ENCODE assay signal across 1 cellular context in genomic region chrX:131271826-131272225, GRCh38.
TF ChIP-seq lines count a peak whose summit lies in the region.

No MANE protein-coding gene starts in this region.

TF ChIP-seq in HepG2, 621 proteins besides CTCF, POLR2A, EP300 and RAD21 (continued from another document and continues in another):
- no peak for TF ChIP-seq HCFC1 (IDR thresholded peaks at IDR 0.05; ENCODE audit: low read depth, low read length)
- no peak for TF ChIP-seq NONO (IDR thresholded peaks at IDR 0.05)
- TF ChIP-seq NONO (CRISPR knock-in tag; conservative IDR thresholded peaks at IDR 0.05) = no peak
- TF ChIP-seq, protein P1, sequence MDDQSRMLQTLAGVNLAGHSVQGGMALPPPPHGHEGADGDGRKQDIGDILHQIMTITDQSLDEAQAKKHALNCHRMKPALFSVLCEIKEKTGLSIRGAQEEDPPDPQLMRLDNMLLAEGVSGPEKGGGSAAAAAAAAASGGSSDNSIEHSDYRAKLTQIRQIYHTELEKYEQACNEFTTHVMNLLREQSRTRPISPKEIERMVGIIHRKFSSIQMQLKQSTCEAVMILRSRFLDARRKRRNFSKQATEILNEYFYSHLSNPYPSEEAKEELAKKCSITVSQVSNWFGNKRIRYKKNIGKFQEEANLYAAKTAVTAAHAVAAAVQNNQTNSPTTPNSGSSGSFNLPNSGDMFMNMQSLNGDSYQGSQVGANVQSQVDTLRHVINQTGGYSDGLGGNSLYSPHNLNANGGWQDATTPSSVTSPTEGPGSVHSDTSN (CRISPR knock-in tag; IDR thresholded peaks at IDR 0.05; ENCODE audit: borderline replicate concordance) = no peak
- TF ChIP-seq, protein P2, sequence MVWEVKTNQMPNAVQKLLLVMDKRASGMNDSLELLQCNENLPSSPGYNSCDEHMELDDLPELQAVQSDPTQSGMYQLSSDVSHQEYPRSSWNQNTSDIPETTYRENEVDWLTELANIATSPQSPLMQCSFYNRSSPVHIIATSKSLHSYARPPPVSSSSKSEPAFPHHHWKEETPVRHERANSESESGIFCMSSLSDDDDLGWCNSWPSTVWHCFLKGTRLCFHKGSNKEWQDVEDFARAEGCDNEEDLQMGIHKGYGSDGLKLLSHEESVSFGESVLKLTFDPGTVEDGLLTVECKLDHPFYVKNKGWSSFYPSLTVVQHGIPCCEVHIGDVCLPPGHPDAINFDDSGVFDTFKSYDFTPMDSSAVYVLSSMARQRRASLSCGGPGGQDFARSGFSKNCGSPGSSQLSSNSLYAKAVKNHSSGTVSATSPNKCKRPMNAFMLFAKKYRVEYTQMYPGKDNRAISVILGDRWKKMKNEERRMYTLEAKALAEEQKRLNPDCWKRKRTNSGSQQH (CRISPR knock-in tag; IDR thresholded peaks at IDR 0.05; ENCODE audit: low read depth) = no peak
- TF ChIP-seq, protein P3, sequence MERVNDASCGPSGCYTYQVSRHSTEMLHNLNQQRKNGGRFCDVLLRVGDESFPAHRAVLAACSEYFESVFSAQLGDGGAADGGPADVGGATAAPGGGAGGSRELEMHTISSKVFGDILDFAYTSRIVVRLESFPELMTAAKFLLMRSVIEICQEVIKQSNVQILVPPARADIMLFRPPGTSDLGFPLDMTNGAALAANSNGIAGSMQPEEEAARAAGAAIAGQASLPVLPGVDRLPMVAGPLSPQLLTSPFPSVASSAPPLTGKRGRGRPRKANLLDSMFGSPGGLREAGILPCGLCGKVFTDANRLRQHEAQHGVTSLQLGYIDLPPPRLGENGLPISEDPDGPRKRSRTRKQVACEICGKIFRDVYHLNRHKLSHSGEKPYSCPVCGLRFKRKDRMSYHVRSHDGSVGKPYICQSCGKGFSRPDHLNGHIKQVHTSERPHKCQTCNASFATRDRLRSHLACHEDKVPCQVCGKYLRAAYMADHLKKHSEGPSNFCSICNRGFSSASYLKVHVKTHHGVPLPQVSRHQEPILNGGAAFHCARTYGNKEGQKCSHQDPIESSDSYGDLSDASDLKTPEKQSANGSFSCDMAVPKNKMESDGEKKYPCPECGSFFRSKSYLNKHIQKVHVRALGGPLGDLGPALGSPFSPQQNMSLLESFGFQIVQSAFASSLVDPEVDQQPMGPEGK (CRISPR knock-in tag; IDR thresholded peaks at IDR 0.05) = no peak
- TF ChIP-seq ZNF629 (CRISPR knock-in tag; conservative IDR thresholded peaks at IDR 0.05) = peak; percentile 74
- no peak for TF ChIP-seq SMAD3 (CRISPR knock-in tag; IDR thresholded peaks at IDR 0.05)
- no peak for TF ChIP-seq SOX6 (IDR thresholded peaks at IDR 0.05)
- peak; percentile 56; the same call in 1 of the 2 replicates for TF ChIP-seq SOX6 (CRISPR knock-in tag; IDR thresholded peaks at IDR 0.05)
- TF ChIP-seq KLF6 (CRISPR knock-in tag; IDR thresholded peaks at IDR 0.05) = no peak
- TF ChIP-seq ZNF670 (CRISPR knock-in tag; IDR thresholded peaks at IDR 0.05; ENCODE audit: borderline replicate concordance) = no peak
- peak; percentile 34 for TF ChIP-seq SAP130 (CRISPR knock-in tag; IDR thresholded peaks at IDR 0.05; ENCODE audit: low read depth)
- TF ChIP-seq, protein P4, sequence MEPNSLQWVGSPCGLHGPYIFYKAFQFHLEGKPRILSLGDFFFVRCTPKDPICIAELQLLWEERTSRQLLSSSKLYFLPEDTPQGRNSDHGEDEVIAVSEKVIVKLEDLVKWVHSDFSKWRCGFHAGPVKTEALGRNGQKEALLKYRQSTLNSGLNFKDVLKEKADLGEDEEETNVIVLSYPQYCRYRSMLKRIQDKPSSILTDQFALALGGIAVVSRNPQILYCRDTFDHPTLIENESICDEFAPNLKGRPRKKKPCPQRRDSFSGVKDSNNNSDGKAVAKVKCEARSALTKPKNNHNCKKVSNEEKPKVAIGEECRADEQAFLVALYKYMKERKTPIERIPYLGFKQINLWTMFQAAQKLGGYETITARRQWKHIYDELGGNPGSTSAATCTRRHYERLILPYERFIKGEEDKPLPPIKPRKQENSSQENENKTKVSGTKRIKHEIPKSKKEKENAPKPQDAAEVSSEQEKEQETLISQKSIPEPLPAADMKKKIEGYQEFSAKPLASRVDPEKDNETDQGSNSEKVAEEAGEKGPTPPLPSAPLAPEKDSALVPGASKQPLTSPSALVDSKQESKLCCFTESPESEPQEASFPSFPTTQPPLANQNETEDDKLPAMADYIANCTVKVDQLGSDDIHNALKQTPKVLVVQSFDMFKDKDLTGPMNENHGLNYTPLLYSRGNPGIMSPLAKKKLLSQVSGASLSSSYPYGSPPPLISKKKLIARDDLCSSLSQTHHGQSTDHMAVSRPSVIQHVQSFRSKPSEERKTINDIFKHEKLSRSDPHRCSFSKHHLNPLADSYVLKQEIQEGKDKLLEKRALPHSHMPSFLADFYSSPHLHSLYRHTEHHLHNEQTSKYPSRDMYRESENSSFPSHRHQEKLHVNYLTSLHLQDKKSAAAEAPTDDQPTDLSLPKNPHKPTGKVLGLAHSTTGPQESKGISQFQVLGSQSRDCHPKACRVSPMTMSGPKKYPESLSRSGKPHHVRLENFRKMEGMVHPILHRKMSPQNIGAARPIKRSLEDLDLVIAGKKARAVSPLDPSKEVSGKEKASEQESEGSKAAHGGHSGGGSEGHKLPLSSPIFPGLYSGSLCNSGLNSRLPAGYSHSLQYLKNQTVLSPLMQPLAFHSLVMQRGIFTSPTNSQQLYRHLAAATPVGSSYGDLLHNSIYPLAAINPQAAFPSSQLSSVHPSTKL (CRISPR knock-in tag; IDR thresholded peaks at IDR 0.05) = peak; percentile 68
- no peak for TF ChIP-seq MAFK (conservative IDR thresholded peaks at IDR 0.05 in 1 of 2, IDR thresholded peaks at IDR 0.05 in 1 of 2; ENCODE audit: low read length in 2 of 2)
- TF ChIP-seq, protein P5, sequence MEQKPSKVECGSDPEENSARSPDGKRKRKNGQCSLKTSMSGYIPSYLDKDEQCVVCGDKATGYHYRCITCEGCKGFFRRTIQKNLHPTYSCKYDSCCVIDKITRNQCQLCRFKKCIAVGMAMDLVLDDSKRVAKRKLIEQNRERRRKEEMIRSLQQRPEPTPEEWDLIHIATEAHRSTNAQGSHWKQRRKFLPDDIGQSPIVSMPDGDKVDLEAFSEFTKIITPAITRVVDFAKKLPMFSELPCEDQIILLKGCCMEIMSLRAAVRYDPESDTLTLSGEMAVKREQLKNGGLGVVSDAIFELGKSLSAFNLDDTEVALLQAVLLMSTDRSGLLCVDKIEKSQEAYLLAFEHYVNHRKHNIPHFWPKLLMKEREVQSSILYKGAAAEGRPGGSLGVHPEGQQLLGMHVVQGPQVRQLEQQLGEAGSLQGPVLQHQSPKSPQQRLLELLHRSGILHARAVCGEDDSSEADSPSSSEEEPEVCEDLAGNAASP (CRISPR knock-in tag; IDR thresholded peaks at IDR 0.05; ENCODE audit: borderline replicate concordance) = 0 out of 2 replicates have a peak, but pooled peaks have one; percentile 16
- peak; percentile 69; the same call in 1 of the 2 replicates for TF ChIP-seq AHDC1 (CRISPR knock-in tag; IDR thresholded peaks at IDR 0.05; ENCODE audit: borderline replicate concordance)
- TF ChIP-seq ZNF460 (CRISPR knock-in tag; IDR thresholded peaks at IDR 0.05; ENCODE audit: borderline replicate concordance) = no peak
- TF ChIP-seq ARID3A (IDR thresholded peaks at IDR 0.05; ENCODE audit: low read depth, low read length) = no peak
- no peak for TF ChIP-seq HOXA5 (CRISPR knock-in tag; IDR thresholded peaks at IDR 0.05)
- TF ChIP-seq ZNF720 (CRISPR knock-in tag; IDR thresholded peaks at IDR 0.05) = no peak
- TF ChIP-seq ZNF703 (CRISPR knock-in tag; IDR thresholded peaks at IDR 0.05; ENCODE audit: borderline replicate concordance) = no peak
- peak; percentile 61 for TF ChIP-seq NCOA2 (CRISPR knock-in tag; IDR thresholded peaks at IDR 0.05)
- peak; percentile 29; the same call in 1 of the 2 replicates for TF ChIP-seq MEIS2 (CRISPR knock-in tag; IDR thresholded peaks at IDR 0.05)
- TF ChIP-seq BCL3 (CRISPR knock-in tag; IDR thresholded peaks at IDR 0.05) = no peak
- no peak for TF ChIP-seq MEIS1 (CRISPR knock-in tag; IDR thresholded peaks at IDR 0.05; ENCODE audit: borderline replicate concordance)
- no peak for TF ChIP-seq ARID2 (CRISPR knock-in tag; IDR thresholded peaks at IDR 0.05; ENCODE audit: borderline replicate concordance)
- no peak for TF ChIP-seq TFAP4 (IDR thresholded peaks at IDR 0.05; ENCODE audit: borderline replicate concordance, low read depth)
- TF ChIP-seq ZNF367 (CRISPR knock-in tag; IDR thresholded peaks at IDR 0.05; ENCODE audit: borderline replicate concordance) = no peak
- TF ChIP-seq NAIF1 (CRISPR knock-in tag; IDR thresholded peaks at IDR 0.05; ENCODE audit: borderline replicate concordance) = no peak
- peak; percentile 16; the same call in 1 of the 2 replicates for TF ChIP-seq ZMYM4 (CRISPR knock-in tag; IDR thresholded peaks at IDR 0.05)
- TF ChIP-seq CEBPB (IDR thresholded peaks at IDR 0.05; ENCODE audit: borderline replicate concordance, low read depth, low read length) = peak; percentile 54; the same call in 1 of the 2 replicates
- TF ChIP-seq ZBTB21 (CRISPR knock-in tag; IDR thresholded peaks at IDR 0.05) = no peak
- TF ChIP-seq, protein P6, sequence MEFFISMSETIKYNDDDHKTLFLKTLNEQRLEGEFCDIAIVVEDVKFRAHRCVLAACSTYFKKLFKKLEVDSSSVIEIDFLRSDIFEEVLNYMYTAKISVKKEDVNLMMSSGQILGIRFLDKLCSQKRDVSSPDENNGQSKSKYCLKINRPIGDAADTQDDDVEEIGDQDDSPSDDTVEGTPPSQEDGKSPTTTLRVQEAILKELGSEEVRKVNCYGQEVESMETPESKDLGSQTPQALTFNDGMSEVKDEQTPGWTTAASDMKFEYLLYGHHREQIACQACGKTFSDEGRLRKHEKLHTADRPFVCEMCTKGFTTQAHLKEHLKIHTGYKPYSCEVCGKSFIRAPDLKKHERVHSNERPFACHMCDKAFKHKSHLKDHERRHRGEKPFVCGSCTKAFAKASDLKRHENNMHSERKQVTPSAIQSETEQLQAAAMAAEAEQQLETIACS (CRISPR knock-in tag; IDR thresholded peaks at IDR 0.05) = no peak
- no peak for TF ChIP-seq ZNF441 (CRISPR knock-in tag; IDR thresholded peaks at IDR 0.05; ENCODE audit: borderline replicate concordance)
- TF ChIP-seq TCF7 (IDR thresholded peaks at IDR 0.05; ENCODE audit: low read depth) = no peak; the same call in 1 of the 2 replicates
- no peak for TF ChIP-seq AGO1 (IDR thresholded peaks at IDR 0.05; ENCODE audit: low read depth, low read length, poor library complexity, severe bottlenecking)
- TF ChIP-seq CHD2 (IDR thresholded peaks at IDR 0.05; ENCODE audit: low read depth, low read length) = no peak
- no peak for TF ChIP-seq ZKSCAN8 (CRISPR knock-in tag; IDR thresholded peaks at IDR 0.05; ENCODE audit: borderline replicate concordance)
- TF ChIP-seq TP53 (CRISPR knock-in tag; conservative IDR thresholded peaks at IDR 0.05) = no peak
- TF ChIP-seq KDM5A (IDR thresholded peaks at IDR 0.05; ENCODE audit: borderline replicate concordance, low read length) = no peak
